In the genomic region with DNA sequence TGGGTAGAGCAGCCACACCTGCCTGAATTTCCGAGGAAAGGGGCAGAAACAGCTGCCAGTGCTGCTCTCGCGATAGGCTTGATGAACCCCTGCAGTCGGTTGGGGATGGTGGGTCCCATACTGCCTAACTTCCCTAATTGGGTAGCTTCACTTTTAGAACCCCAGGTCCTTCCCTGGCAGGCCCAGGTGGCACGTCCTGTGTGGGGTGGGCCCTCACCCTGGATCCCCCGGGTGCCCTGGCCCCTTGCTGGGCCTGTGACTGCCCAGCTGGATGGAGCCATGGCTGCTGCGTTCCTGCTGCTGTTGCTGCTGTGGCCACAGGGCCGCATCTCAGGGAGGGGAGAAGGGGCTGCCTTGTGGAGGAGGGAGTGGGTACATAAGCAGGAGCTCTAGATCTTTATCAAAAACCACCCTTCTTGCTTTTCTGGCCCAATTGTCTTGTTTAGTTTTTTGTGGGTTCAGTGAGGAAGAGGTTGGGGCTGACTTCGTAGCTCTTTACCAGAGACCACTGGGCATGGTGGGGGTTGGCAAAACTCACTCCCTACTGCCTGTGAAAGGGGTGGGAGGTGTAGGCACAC, we compare ENCODE assay signal across 27 cellular contexts. TPM values are rescaled to one million over a fixed set of nuclear protein-coding genes. Genes with fewer than 3 reads are reported as not detected.
A peak's percentile ranks its signal among the peaks of the same experiment; 100 is the strongest.
DNase-seq lines count a peak whose midpoint lies in the region; ATAC-seq and TF ChIP-seq lines count a peak whose summit lies in the region.
"Had no signal": no experiment of that assay in that cellular context is flagged by ENCODE, and none has a peak within 500 bp of the region (broad histone marks: within the 10 kb centered on the region; RNA-seq: fewer than 3 reads in every experiment).

No MANE protein-coding gene starts in this region.

- no peak for DNase-seq in activated CD8-positive, alpha-beta T cell treated with anti-CD3 and anti-CD28 coated beads, Interleukin-2, amount 10 ng/mL, durations not matched to agents 7 days and 5 days
- no peak for DNase-seq in activated CD8-positive, alpha-beta T cell treated with anti-CD3 and anti-CD28 coated beads for 36 hours
- DNase-seq in T-helper 17 cell (no peak), NCI-H82 (lab: John Stamatoyannopoulos, UW) (no peak), NCI-H2196 (lab: John Stamatoyannopoulos, UW; ENCODE audit: unreplicated experiment) (no peak), SK-N-SH (no peak)
- peak in 1 of 10 donors; percentile 0 for DNase-seq in naive thymus-derived CD8-positive, alpha-beta T cell
- DNase-seq: Calu3, GM23248, H7, KBM-7, MG63, NCI-H1105 treated with DMSO at 0.1 percent for 48 hours, NCI-H146, NCI-H1930, NCI-H446 treated with DMSO at 0.1 percent for 48 hours, NCI-H526, SHP77 treated with DMSO at 0.1 percent for 48 hours had no signal

- intact Hi-C loops in activated CD8-positive, alpha-beta T cell treated with anti-CD3 and anti-CD28 coated beads for 36 hours (cut with micrococcal nuclease): no loop called here

- no peak overlapping the region for H2AFZ ChIP-seq in SK-N-SH (ENCODE audit: low read depth)
- H2AFZ ChIP-seq: GM23248 had no signal

- no peaks in the 10 kb centered on the region for H3K9me3 Mint-ChIP-seq in activated CD8-positive, alpha-beta T cell treated with anti-CD3 and anti-CD28 coated beads, Interleukin-2, amount 10 ng/mL, durations not matched to agents 7 days and 5 days (ENCODE audit: insufficient read depth)
- no peaks in the 10 kb centered on the region for H3K9me3 Mint-ChIP-seq in activated CD8-positive, alpha-beta T cell treated with anti-CD3 and anti-CD28 coated beads for 36 hours
- H3K9me3 Mint-ChIP-seq in naive thymus-derived CD8-positive, alpha-beta T cell: peaks cover 0 to 4% (median 0%) of the 10 kb centered on the region in 9 donors

- H3K27ac ChIP-seq in SK-N-SH (ENCODE audit: low read depth in 2 of 2, low read length in 1 of 2): no peak overlapping the region
- H3K27ac ChIP-seq: 22Rv1, C4-2B, GM23248 had no signal

- peak; percentile 47 for ATAC-seq in activated CD8-positive, alpha-beta T cell treated with anti-CD3 and anti-CD28 coated beads, Interleukin-2, amount 10 ng/mL, durations not matched to agents 7 days and 5 days
- no peak for ATAC-seq in activated CD8-positive, alpha-beta T cell treated with anti-CD3 and anti-CD28 coated beads for 36 hours
- ATAC-seq in T-helper 17 cell: no peak
- peak in 1 of 2 donors; percentile 46 for ATAC-seq in naive thymus-derived CD8-positive, alpha-beta T cell
- ATAC-seq: HepG2, Panc1 had no signal

- no peak for TF ChIP-seq CTCF in activated CD8-positive, alpha-beta T cell treated with anti-CD3 and anti-CD28 coated beads for 36 hours (IDR thresholded peaks at IDR 0.05)
- no peak for TF ChIP-seq CTCF in SK-N-SH (IDR thresholded peaks at IDR 0.05)

- no peaks in the 10 kb centered on the region for H3K36me3 ChIP-seq in SK-N-SH (replicated peaks in 1 of 2; ENCODE audit: control insufficient read depth in 1 of 2, insufficient read depth in 2 of 2, low read length in 1 of 2)
- H3K36me3 ChIP-seq: MG63 had no signal

- no peaks in the 10 kb centered on the region for H3K9me2 ChIP-seq in SK-N-SH

- no peaks in the 10 kb centered on the region; the same call in 1 of the 2 replicates for H3K27me3 ChIP-seq in SK-N-SH (ENCODE audit: insufficient read depth)
- H3K27me3 ChIP-seq: MG63 had no signal

- no peak for TF ChIP-seq EP300 in SK-N-SH (IDR thresholded peaks at IDR 0.05; ENCODE audit: borderline replicate concordance in 1 of 2, low read depth in 1 of 2, low read length in 1 of 2)

- POLR2A ChIA-PET in activated CD8-positive, alpha-beta T cell treated with anti-CD3 and anti-CD28 coated beads, Interleukin-2, amount 10 ng/mL, durations not matched to agents 7 days and 5 days (lab: Charles Lee): no interaction called here
- POLR2A ChIA-PET in activated CD8-positive, alpha-beta T cell treated with anti-CD3 and anti-CD28 coated beads for 36 hours (lab: Charles Lee): no interaction called here
- POLR2A ChIA-PET in naive thymus-derived CD8-positive, alpha-beta T cell (lab: Charles Lee): no interaction called here
- POLR2A ChIA-PET in SK-N-SH (lab: Yijun Ruan, JAX): no interaction called here

- H3K9me3 ChIP-seq in T-helper 17 cell (ENCODE audit: control insufficient read depth, low read length, poor library complexity, severe bottlenecking) (no peaks in the 10 kb centered on the region), SK-N-SH (no peaks in the 10 kb centered on the region)
- H3K9me3 ChIP-seq: MG63 had no signal

- CTCF ChIA-PET in activated CD8-positive, alpha-beta T cell treated with anti-CD3 and anti-CD28 coated beads, Interleukin-2, amount 10 ng/mL, durations not matched to agents 7 days and 5 days (lab: Charles Lee): interaction anchor here (0.6 kb wide), 1 partner anchor 8 kb away, joined by 3 read pairs; no protein-coding TSS in a partner anchor
- CTCF ChIA-PET in activated CD8-positive, alpha-beta T cell treated with anti-CD3 and anti-CD28 coated beads for 36 hours (lab: Charles Lee): interaction anchor here (0.7 kb wide), 1 partner anchor 121 kb away, joined by 3 read pairs; no protein-coding TSS in a partner anchor
- CTCF ChIA-PET in SK-N-SH (lab: Yijun Ruan, JAX): interaction anchor here (0.6 to 1.2 kb wide), 3 partner anchors 31 to 160 kb away, joined by 3 to 4 read pairs (median 3); no protein-coding TSS in a partner anchor

- 14% methylated on average over 3 of the region's 9 CpGs for WGBS in SK-N-SH (ENCODE audit: low lambda C conversion rate)

- no peaks in the 10 kb centered on the region for H3K4me1 ChIP-seq in SK-N-SH (ENCODE audit: control insufficient read depth in 1 of 2, insufficient read depth in 2 of 2, low read depth in 1 of 2, low read length in 1 of 2)

- no peaks in the 10 kb centered on the region for H3K36me3 Mint-ChIP-seq in activated CD8-positive, alpha-beta T cell treated with anti-CD3 and anti-CD28 coated beads, Interleukin-2, amount 10 ng/mL, durations not matched to agents 7 days and 5 days (ENCODE audit: low read depth)
- no peaks in the 10 kb centered on the region for H3K36me3 Mint-ChIP-seq in activated CD8-positive, alpha-beta T cell treated with anti-CD3 and anti-CD28 coated beads for 36 hours (ENCODE audit: low read depth)
- H3K36me3 Mint-ChIP-seq in T-helper 17 cell (ENCODE audit: low read depth): no peaks in the 10 kb centered on the region
- no peaks in the 10 kb centered on the region for H3K36me3 Mint-ChIP-seq in naive thymus-derived CD8-positive, alpha-beta T cell

- no peak overlapping the region for H3K4me3 ChIP-seq in SK-N-SH (ENCODE audit: low read depth in 2 of 2, low read length in 1 of 2)
- H3K4me3 ChIP-seq: GM23248, MG63 had no signal

- H3K27ac Mint-ChIP-seq in activated CD8-positive, alpha-beta T cell treated with anti-CD3 and anti-CD28 coated beads, Interleukin-2, amount 10 ng/mL, durations not matched to agents 7 days and 5 days: peak overlapping the region; percentile 27
- no peak overlapping the region for H3K27ac Mint-ChIP-seq in activated CD8-positive, alpha-beta T cell treated with anti-CD3 and anti-CD28 coated beads for 36 hours
- H3K27ac Mint-ChIP-seq in T-helper 17 cell: peak overlapping the region; percentile 32
- H3K27ac Mint-ChIP-seq in naive thymus-derived CD8-positive, alpha-beta T cell: peak overlapping the region in 7 of 10 donors; percentile 11 to 87 (median 58)
- H3K27ac Mint-ChIP-seq: B cell had no signal

- H3K79me2 ChIP-seq in SK-N-SH (ENCODE audit: insufficient read depth): no peaks in the 10 kb centered on the region

- H3K4me2 ChIP-seq in SK-N-SH: no peak overlapping the region

- H3K4me3 Mint-ChIP-seq in activated CD8-positive, alpha-beta T cell treated with anti-CD3 and anti-CD28 coated beads, Interleukin-2, amount 10 ng/mL, durations not matched to agents 7 days and 5 days: no peak overlapping the region
- H3K4me3 Mint-ChIP-seq in activated CD8-positive, alpha-beta T cell treated with anti-CD3 and anti-CD28 coated beads for 36 hours: no peak overlapping the region
- no peak overlapping the region for H3K4me3 Mint-ChIP-seq in T-helper 17 cell
- H3K4me3 Mint-ChIP-seq in naive thymus-derived CD8-positive, alpha-beta T cell: peak overlapping the region in 6 of 10 donors; percentile 20 to 49 (median 31)
- H3K4me3 Mint-ChIP-seq: B cell had no signal

- no peak overlapping the region for H3K9ac ChIP-seq in SK-N-SH
- H3K9ac ChIP-seq: GM23248 had no signal

- H3K4me1 Mint-ChIP-seq in activated CD8-positive, alpha-beta T cell treated with anti-CD3 and anti-CD28 coated beads, Interleukin-2, amount 10 ng/mL, durations not matched to agents 7 days and 5 days (ENCODE audit: low read depth): peaks cover 29% of the 10 kb centered on the region
- peaks cover 12% of the 10 kb centered on the region for H3K4me1 Mint-ChIP-seq in activated CD8-positive, alpha-beta T cell treated with anti-CD3 and anti-CD28 coated beads for 36 hours (ENCODE audit: low read depth)
- peaks cover 12% of the 10 kb centered on the region for H3K4me1 Mint-ChIP-seq in T-helper 17 cell
- peaks cover 14 to 36% (median 26%) of the 10 kb centered on the region in 4 donors for H3K4me1 Mint-ChIP-seq in naive thymus-derived CD8-positive, alpha-beta T cell

- H3K27me3 Mint-ChIP-seq in activated CD8-positive, alpha-beta T cell treated with anti-CD3 and anti-CD28 coated beads, Interleukin-2, amount 10 ng/mL, durations not matched to agents 7 days and 5 days (ENCODE audit: low read depth): peaks cover 22% of the 10 kb centered on the region
- no peaks in the 10 kb centered on the region for H3K27me3 Mint-ChIP-seq in activated CD8-positive, alpha-beta T cell treated with anti-CD3 and anti-CD28 coated beads for 36 hours
- no peaks in the 10 kb centered on the region for H3K27me3 Mint-ChIP-seq in T-helper 17 cell
- H3K27me3 Mint-ChIP-seq in naive thymus-derived CD8-positive, alpha-beta T cell: peaks cover 0 to 3% (median 0%) of the 10 kb centered on the region in 5 donors
- H3K27me3 Mint-ChIP-seq: B cell had no signal

- no peak for TF ChIP-seq RAD21 in SK-N-SH (IDR thresholded peaks at IDR 0.05; ENCODE audit: low read length)

- H3F3A ChIP-seq in SK-N-SH (replicated peaks; ENCODE audit: insufficient read depth): no peaks in the 10 kb centered on the region

- H4K20me1 ChIP-seq in SK-N-SH (ENCODE audit: insufficient read depth): no peaks in the 10 kb centered on the region

RNA-seq across cellular contexts. Expression of gene TREML4, which starts 19.2 kb away (rescaled TPM):
- not detected for total RNA-seq in activated CD8-positive, alpha-beta T cell treated with anti-CD3 and anti-CD28 coated beads, Interleukin-2, amount 10 ng/mL, durations not matched to agents 7 days and 5 days
- not detected for total RNA-seq in activated CD8-positive, alpha-beta T cell treated with anti-CD3 and anti-CD28 coated beads for 36 hours
- under 1 TPM in 1 of 2 donors, not detected in 1; 0.42 TPM for total RNA-seq in T-helper 17 cell
- total RNA-seq in naive thymus-derived CD8-positive, alpha-beta T cell: not detected
- not detected for polyA plus RNA-seq in naive thymus-derived CD8-positive, alpha-beta T cell
- polyA plus RNA-seq in SK-N-SH (2012; rRNA removed): not detected in 2 replicates
- not detected in 2 replicates for polyA plus RNA-seq in SK-N-SH (2012; cell fraction: cytosol; rRNA removed)
- not detected in 2 replicates for polyA plus RNA-seq in SK-N-SH (2012; cell fraction: nucleus; rRNA removed)
- total RNA-seq: B cell, Calu3, Daoy, G401, GM23248, H7, HepG2, HT1080, OCI-LY7 had no signal
- polyA plus RNA-seq: GM23248, HepG2 had no signal

RNA-seq across cellular contexts. Expression of gene TREM1, which starts 39.1 kb away (rescaled TPM):
- total RNA-seq in activated CD8-positive, alpha-beta T cell treated with anti-CD3 and anti-CD28 coated beads, Interleukin-2, amount 10 ng/mL, durations not matched to agents 7 days and 5 days: not detected
- not detected for total RNA-seq in activated CD8-positive, alpha-beta T cell treated with anti-CD3 and anti-CD28 coated beads for 36 hours
- 10 to 100 TPM in 1 of 2 donors, 1 to 10 TPM in 1; 4.1 to 17.6 TPM for total RNA-seq in T-helper 17 cell
- total RNA-seq in naive thymus-derived CD8-positive, alpha-beta T cell: not detected
- polyA plus RNA-seq in naive thymus-derived CD8-positive, alpha-beta T cell: under 1 TPM in 1 of 3 donors, not detected in 2; 0.36 TPM
- not detected in 2 replicates for polyA plus RNA-seq in SK-N-SH (2012; rRNA removed)
- polyA plus RNA-seq in SK-N-SH (2012; cell fraction: cytosol; rRNA removed): not detected in 2 replicates
- polyA plus RNA-seq in SK-N-SH (2012; cell fraction: nucleus; rRNA removed): not detected in 2 replicates
- total RNA-seq: B cell, Daoy, G401, GM23248, H7, HepG2, HT1080 had no signal
- polyA plus RNA-seq: GM23248 had no signal

RNA-seq across cellular contexts. Expression of gene TREML2, which starts 46.4 kb away (rescaled TPM):
- total RNA-seq in activated CD8-positive, alpha-beta T cell treated with anti-CD3 and anti-CD28 coated beads, Interleukin-2, amount 10 ng/mL, durations not matched to agents 7 days and 5 days: 10 to 100 TPM; 23.5 to 24.9 TPM
- 1 to 10 TPM; 6.9 to 8.2 TPM for total RNA-seq in activated CD8-positive, alpha-beta T cell treated with anti-CD3 and anti-CD28 coated beads for 36 hours
- 1 to 10 TPM; 2.9 to 3.8 TPM for total RNA-seq in T-helper 17 cell
- total RNA-seq in naive thymus-derived CD8-positive, alpha-beta T cell: 1 to 10 TPM; 1.7 to 1.9 TPM
- 1 to 10 TPM in 1 of 3 donors, under 1 TPM in 2; 0.65 to 1.5 (median 0.70) TPM for polyA plus RNA-seq in naive thymus-derived CD8-positive, alpha-beta T cell
- polyA plus RNA-seq in SK-N-SH (2012; rRNA removed): not detected in 2 replicates
- not detected in 2 replicates for polyA plus RNA-seq in SK-N-SH (2012; cell fraction: cytosol; rRNA removed)
- not detected in 2 replicates for polyA plus RNA-seq in SK-N-SH (2012; cell fraction: nucleus; rRNA removed)
- total RNA-seq: Calu3, Daoy, G401, GM23248, H7, HepG2, HT1080 had no signal
- polyA plus RNA-seq: GM23248, HepG2 had no signal

Comparison
In these comparisons a context has a peak if more than half of its experiments do, and no peak if none do; other contexts are left out.
1. H3K4me3 Mint-ChIP-seq: peak in naive thymus-derived CD8-positive, alpha-beta T cell (6 of 10); none in activated CD8-positive, alpha-beta T cell treated with anti-CD3 and anti-CD28 coated beads, Interleukin-2, amount 10 ng/mL, durations not matched to agents 7 days and 5 days (single experiment), activated CD8-positive, alpha-beta T cell treated with anti-CD3 and anti-CD28 coated beads for 36 hours (single experiment) and T-helper 17 cell (single experiment).
2. RNA of gene TREM1, which starts 39.1 kb away (total RNA-seq): 4.1 to 17.6 TPM in T-helper 17 cell; not detected in activated CD8-positive, alpha-beta T cell treated with anti-CD3 and anti-CD28 coated beads for 36 hours, not detected in activated CD8-positive, alpha-beta T cell treated with anti-CD3 and anti-CD28 coated beads, Interleukin-2, amount 10 ng/mL, durations not matched to agents 7 days and 5 days and not detected in naive thymus-derived CD8-positive, alpha-beta T cell; every median in the first group is over 4 times any median in the second.